9 cellular contexts compared by ENCODE assay signal in the genomic region with DNA sequence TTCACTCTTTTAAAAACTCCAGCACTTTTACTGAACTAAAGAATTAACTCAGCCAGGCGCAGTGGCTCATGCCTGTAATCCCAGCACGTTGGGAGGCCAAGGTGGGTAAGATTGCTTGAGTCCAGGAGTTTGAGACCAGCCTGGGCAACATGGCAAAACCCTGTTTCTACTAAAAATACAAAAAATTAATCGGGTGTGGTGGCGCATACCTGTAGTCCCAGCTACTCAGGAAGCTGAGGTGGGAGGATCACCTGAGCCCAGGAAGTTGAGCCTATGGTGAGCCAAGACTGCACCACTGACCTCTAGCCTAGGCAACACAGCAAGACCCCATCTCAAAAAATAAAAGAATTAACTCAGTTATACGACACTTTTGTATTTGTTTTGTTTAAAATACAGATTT. TPM values are rescaled to one million over a fixed set of nuclear protein-coding genes. Genes with fewer than 3 reads are reported as not detected.
DNase-seq lines count a peak whose midpoint lies in the region; ATAC-seq and TF ChIP-seq lines count a peak whose summit lies in the region.
"Not testable (repeated sequence)": the region's sequence is repeated elsewhere in the genome, so short reads cannot be mapped to it uniquely, and the experiment has no call there.
"Had no signal": no experiment of that assay in that cellular context is flagged by ENCODE, and none has a peak within 500 bp of the region (broad histone marks: within the 10 kb centered on the region; RNA-seq: fewer than 3 reads in every experiment).

No MANE protein-coding gene starts in this region.

- peaks cover 12% of the 10 kb centered on the region for H3K4me1 Mint-ChIP-seq in neural progenitor cell

- not testable (repeated sequence) for H3F3A ChIP-seq in neural progenitor cell (ENCODE audit: low read depth)

- H3K9me3 Mint-ChIP-seq in neural progenitor cell: not testable (repeated sequence)

- TF ChIP-seq CTCF in body of pancreas (IDR thresholded peaks at IDR 0.05); esophagus muscularis mucosa (IDR thresholded peaks at IDR 0.05); neural progenitor cell (IDR thresholded peaks at IDR 0.05); gastrocnemius medialis (IDR thresholded peaks at IDR 0.05 in 4 of 5, conservative IDR thresholded peaks at IDR 0.05 in 1 of 5); testis (IDR thresholded peaks at IDR 0.05); uterus (IDR thresholded peaks at IDR 0.05): not testable (repeated sequence)

- not testable (repeated sequence) for ATAC-seq in body of pancreas, right cardiac atrium, gastrocnemius medialis

- DNase-seq in body of pancreas; esophagus muscularis mucosa (ENCODE audit: extremely low spot score); right cardiac atrium; neural progenitor cell (ENCODE audit: low spot score); gastrocnemius medialis; testis; uterus: not testable (repeated sequence)

- not testable (repeated sequence) for H3K27me3 ChIP-seq in ACC112 (ENCODE audit: insufficient read depth, low read length); body of pancreas; esophagus muscularis mucosa; right cardiac atrium (ENCODE audit: control insufficient read depth, insufficient read depth); neural progenitor cell; gastrocnemius medialis; testis; uterus

- peak overlapping the region; percentile 80 for H3K27ac ChIP-seq in ACC112 (ENCODE audit: low read depth, low read length)
- peak overlapping the region; percentile 85 to 92 (median 89) for H3K27ac ChIP-seq in body of pancreas
- peak overlapping the region; percentile 47 to 65 (median 62) for H3K27ac ChIP-seq in esophagus muscularis mucosa (replicated peaks in 1 of 4)
- peak overlapping the region; percentile 49 for H3K27ac ChIP-seq in right cardiac atrium (ENCODE audit: low read length)
- H3K27ac ChIP-seq in neural progenitor cell: not testable (repeated sequence)
- peak overlapping the region; percentile 25 to 48 (median 34) for H3K27ac ChIP-seq in gastrocnemius medialis
- H3K27ac ChIP-seq in testis: peak overlapping the region; percentile 59 to 72
- peak overlapping the region; percentile 63 to 78 for H3K27ac ChIP-seq in uterus

- H4K20me1 ChIP-seq in neural progenitor cell (ENCODE audit: low read depth): not testable (repeated sequence)

- TF ChIP-seq POLR2A in body of pancreas (IDR thresholded peaks at IDR 0.05); esophagus muscularis mucosa (IDR thresholded peaks at IDR 0.05; ENCODE audit: low read depth); gastrocnemius medialis (IDR thresholded peaks at IDR 0.05); testis (IDR thresholded peaks at IDR 0.05); uterus (IDR thresholded peaks at IDR 0.05): not testable (repeated sequence)

- not testable (repeated sequence) for TF ChIP-seq EP300 in esophagus muscularis mucosa (IDR thresholded peaks at IDR 0.05)

- not testable (repeated sequence) for H2AFZ ChIP-seq in ACC112 (ENCODE audit: low read length, unreplicated experiment); neural progenitor cell (replicated peaks)

- H3K4me2 ChIP-seq in neural progenitor cell: not testable (repeated sequence)

- H3K4me3 Mint-ChIP-seq in neural progenitor cell: not testable (repeated sequence)

- not testable (repeated sequence) for H3K79me2 ChIP-seq in ACC112 (ENCODE audit: control insufficient read depth, insufficient read depth, low read length, unreplicated experiment); neural progenitor cell (ENCODE audit: low read depth)

- peak overlapping the region; percentile 23; the same call in 1 of the 2 replicates for H3K4me3 ChIP-seq in ACC112 (ENCODE audit: low read depth, low read length)
- H3K4me3 ChIP-seq in body of pancreas; esophagus muscularis mucosa; right cardiac atrium (ENCODE audit: low read length); neural progenitor cell; gastrocnemius medialis; testis; uterus: not testable (repeated sequence)

- peak overlapping the region; percentile 78 for H3K27ac Mint-ChIP-seq in neural progenitor cell

- not testable (repeated sequence) for H3K9ac ChIP-seq in neural progenitor cell

- H3K4me1 ChIP-seq in ACC112 (ENCODE audit: control insufficient read depth, insufficient read depth, low read length, unreplicated experiment): peaks cover 44% of the 10 kb centered on the region
- peaks cover 65% of the 10 kb centered on the region for H3K4me1 ChIP-seq in body of pancreas
- peaks cover 4 to 56% (median 42%) of the 10 kb centered on the region in 4 donors for H3K4me1 ChIP-seq in esophagus muscularis mucosa
- H3K4me1 ChIP-seq in right cardiac atrium (ENCODE audit: control insufficient read depth, insufficient read depth, low read length): peaks cover 18% of the 10 kb centered on the region
- H3K4me1 ChIP-seq in neural progenitor cell, gastrocnemius medialis: not testable (repeated sequence)
- H3K4me1 ChIP-seq in testis: peaks cover 54% of the 10 kb centered on the region
- peaks cover 4 to 20% of the 10 kb centered on the region in 2 donors for H3K4me1 ChIP-seq in uterus

- intact Hi-C loops in body of pancreas (cut with DNase I); esophagus muscularis mucosa (cut with DNase I); right cardiac atrium (cut with DNase I); testis (cut with DNase I; ENCODE audit: low total_unique reads); uterus (cut with DNase I; ENCODE audit: low total_unique reads): not testable (repeated sequence)
- intact Hi-C loops in gastrocnemius medialis (cut with DNase I; ENCODE audit: low total_unique reads): loop anchor here (5.0 kb wide), 1 partner anchor 110 kb away; no protein-coding TSS in a partner anchor

- not testable (repeated sequence) for H3K36me3 Mint-ChIP-seq in neural progenitor cell

- not testable (repeated sequence) for H3K36me3 ChIP-seq in ACC112 (ENCODE audit: insufficient read depth, low read length); body of pancreas (replicated peaks in 1 of 2; ENCODE audit: insufficient read depth in 1 of 2, low read depth in 2 of 2); esophagus muscularis mucosa; neural progenitor cell; gastrocnemius medialis; testis (ENCODE audit: low read depth, missing control alignments); uterus

- in situ Hi-C loops in gastrocnemius medialis (cut with MboI; ENCODE audit: low sequenced_read_pairs in 4 of 4): not testable (repeated sequence)

- not testable (repeated sequence) for H3K27me3 Mint-ChIP-seq in neural progenitor cell (ENCODE audit: insufficient read depth, low read depth)

- WGBS in body of pancreas, 2 donors: 83 to 86% methylated on average over 5 of the region's 5 CpGs
- 90% methylated on average over 3 of the region's 5 CpGs for WGBS in esophagus muscularis mucosa
- WGBS in right cardiac atrium: 85% methylated on average over 5 of the region's 5 CpGs
- WGBS in testis, 2 donors: 81 to 82% methylated on average over 5 of the region's 5 CpGs

- not testable (repeated sequence) for H3K9me3 ChIP-seq in body of pancreas; esophagus muscularis mucosa; right cardiac atrium (ENCODE audit: control insufficient read depth, low read length); neural progenitor cell (ENCODE audit: low read depth); gastrocnemius medialis; testis; uterus

RNA-seq across cellular contexts. Expression of gene TC2N, which starts 30.4 kb away (rescaled TPM):
- total RNA-seq in body of pancreas (100 to 1,000 TPM; 105 to 168 TPM), esophagus muscularis mucosa (10 to 100 TPM; 17.8 to 27.8 (median 23.7) TPM), right cardiac atrium (10 to 100 TPM in 3 of 4 donors, 1 to 10 TPM in 1; 8.6 to 17.4 (median 15.0) TPM), neural progenitor cell (ENCODE audit: low replicate concordance) (3.8 and 5.8 TPM in 2 replicates), gastrocnemius medialis (10 to 100 TPM in 1 of 4 donors, 1 to 10 TPM in 3; 3.2 to 11.9 (median 7.2) TPM), testis (10 to 100 TPM; 19.6 to 24.3 TPM), uterus (10 to 100 TPM; 25.4 to 79.1 (median 36.5) TPM)
- polyA plus RNA-seq in right cardiac atrium (7.1 TPM), testis (ENCODE audit: insufficient read depth, low read depth, low replicate concordance) (17.2 TPM)
- total RNA-seq: LHCN-M2 had no signal

RNA-seq across cellular contexts. Expression of gene FBLN5, which starts 49.8 kb away (rescaled TPM):
- total RNA-seq in body of pancreas (100 to 1,000 TPM in 1 of 2 donors, 10 to 100 TPM in 1; 52.1 to 129 TPM), esophagus muscularis mucosa (100 to 1,000 TPM in 3 of 4 donors, 10 to 100 TPM in 1; 79.7 to 161 (median 116) TPM), right cardiac atrium (100 to 1,000 TPM in 3 of 4 donors, 10 to 100 TPM in 1; 99.7 to 173 (median 152) TPM), neural progenitor cell (ENCODE audit: low replicate concordance) (not detected in 2 replicates), gastrocnemius medialis (10 to 100 TPM; 19.6 to 36.8 (median 27.3) TPM), testis (100 to 1,000 TPM in 1 of 2 donors, 10 to 100 TPM in 1; 88.1 to 110 TPM), uterus (100 to 1,000 TPM in 2 of 4 donors, 10 to 100 TPM in 2; 48.0 to 304 (median 165) TPM)
- polyA plus RNA-seq in right cardiac atrium (122 TPM), testis (ENCODE audit: insufficient read depth, low read depth, low replicate concordance) (118 TPM)

Comparison
In these comparisons a context has a peak if more than half of its experiments do, and no peak if none do; other contexts are left out.
1. RNA of gene FBLN5, which starts 49.8 kb away (total RNA-seq): 48.0 to 304 TPM in uterus, 99.7 to 173 TPM in right cardiac atrium, 52.1 to 129 TPM in body of pancreas, 79.7 to 161 TPM in esophagus muscularis mucosa, 88.1 to 110 TPM in testis and 19.6 to 36.8 TPM in gastrocnemius medialis; not detected in neural progenitor cell; every median in the first group is over 10 times any median in the second.